In genomic region chr21:45075606-45076244, GRCh38 we compare ENCODE assay signal across 8 cellular contexts. TPM values are rescaled to one million over a fixed set of nuclear protein-coding genes. Genes with fewer than 3 reads are reported as not detected.
A peak's percentile ranks its signal among the peaks of the same experiment; 100 is the strongest.
DNase-seq lines count a peak whose midpoint lies in the region; ATAC-seq and TF ChIP-seq lines count a peak whose summit lies in the region.

No MANE protein-coding gene starts in this region.

- H3K27ac Mint-ChIP-seq in dendritic cell treated with granulocyte-macrophage colony-stimulating factor and Interleukin-4, amounts not matched to agents 40 ng/mL and 50 ng/mL, for 4 days = no peak overlapping the region
- H3K27ac Mint-ChIP-seq in natural killer cell treated with Interleukin-12 subunit alpha and Interleukin-12 subunit beta and Interleukin-15 and Interleukin-18, amount 100 ng/mL, for 72 hours = peak overlapping the region; percentile 69 to 74

- ATAC-seq in natural killer cell treated with Interleukin-12 subunit alpha and Interleukin-12 subunit beta and Interleukin-15 and Interleukin-18, amount 100 ng/mL, for 72 hours = no peak
- ATAC-seq in GM18520 (IDR thresholded peaks at IDR 0.05; ENCODE audit: unreplicated experiment) (no peak), HG03280 (IDR thresholded peaks at IDR 0.05; ENCODE audit: unreplicated experiment) (no peak)

- peak overlapping the region; percentile 79 to 100 (median 94) for H3K4me3 ChIP-seq in BLaER1 treated with 17β-estradiol and CSF1 and Interleukin-3, amounts not matched to agents 10 nM and 100 nM
- peak overlapping the region; percentile 62 for H3K4me3 ChIP-seq in LNCaP clone FGC (ENCODE audit: low read depth, low read length)

- DNase-seq in LNCaP clone FGC (ENCODE audit: low read depth) (no peak), DMS 273 (lab: John Stamatoyannopoulos, UW; ENCODE audit: unreplicated experiment) (no peak)
- DNase-seq in natural killer cell treated with Interleukin-12 subunit alpha and Interleukin-12 subunit beta and Interleukin-15 and Interleukin-18, amount 100 ng/mL, for 72 hours (ENCODE audit: low spot score) = no peak
- no peak for DNase-seq in stimulated activated CD4-positive, alpha-beta T cell treated with anti-CD3 and anti-CD28 coated beads, Interleukin-4, amount 100 ng/mL, for 4 hours

- peaks cover 56 to 75% (median 65%) of the 10 kb centered on the region in 10 experiments for H3K4me1 ChIP-seq in BLaER1 treated with 17β-estradiol and CSF1 and Interleukin-3, amounts not matched to agents 10 nM and 100 nM

- peaks cover 0 to 20% (median 6%) of the 10 kb centered on the region in 11 experiments; a peak in 10 of 22 replicates for H3K27me3 ChIP-seq in BLaER1 treated with 17β-estradiol and CSF1 and Interleukin-3, amounts not matched to agents 10 nM and 100 nM

- peaks cover 0 to 19% (median 12%) of the 10 kb centered on the region in 11 experiments; a peak in 11 of 22 replicates for H4K20me1 ChIP-seq in BLaER1 treated with 17β-estradiol and CSF1 and Interleukin-3, amounts not matched to agents 10 nM and 100 nM

- peaks cover 0 to 5% (median 0%) of the 10 kb centered on the region in 11 experiments; a peak in 5 of 22 replicates for H3K9me3 ChIP-seq in BLaER1 treated with 17β-estradiol and CSF1 and Interleukin-3, amounts not matched to agents 10 nM and 100 nM (replicated peaks in 1 of 11)

- no peak for TF ChIP-seq CTCF in LNCaP clone FGC (IDR thresholded peaks at IDR 0.05; ENCODE audit: control insufficient read depth, extremely low read depth, insufficient read depth)

- peaks cover 43% of the 10 kb centered on the region for H3K4me1 Mint-ChIP-seq in dendritic cell treated with granulocyte-macrophage colony-stimulating factor and Interleukin-4, amounts not matched to agents 40 ng/mL and 50 ng/mL, for 4 days (ENCODE audit: low read depth)
- H3K4me1 Mint-ChIP-seq in natural killer cell treated with Interleukin-12 subunit alpha and Interleukin-12 subunit beta and Interleukin-15 and Interleukin-18, amount 100 ng/mL, for 72 hours (ENCODE audit: low read depth in 2 of 2) = peaks cover 43 to 48% of the 10 kb centered on the region in 2 donors

- intact Hi-C loops in dendritic cell treated with granulocyte-macrophage colony-stimulating factor and Interleukin-4, amounts not matched to agents 40 ng/mL and 50 ng/mL, for 4 days (cut with micrococcal nuclease) = no loop called here

- H3K4me2 ChIP-seq in BLaER1 treated with 17β-estradiol and CSF1 and Interleukin-3, amounts not matched to agents 10 nM and 100 nM = peak overlapping the region; percentile 93 to 100 (median 97)

- H3K27me3 Mint-ChIP-seq in dendritic cell treated with granulocyte-macrophage colony-stimulating factor and Interleukin-4, amounts not matched to agents 40 ng/mL and 50 ng/mL, for 4 days = peaks cover 28% of the 10 kb centered on the region
- H3K27me3 Mint-ChIP-seq in natural killer cell treated with Interleukin-12 subunit alpha and Interleukin-12 subunit beta and Interleukin-15 and Interleukin-18, amount 100 ng/mL, for 72 hours = peaks cover 3 to 9% of the 10 kb centered on the region in 2 donors

- peak overlapping the region in 9 of 11 experiments; percentile 78 to 89 (median 84); a peak in 18 of 22 replicates for H3K27ac ChIP-seq in BLaER1 treated with 17β-estradiol and CSF1 and Interleukin-3, amounts not matched to agents 10 nM and 100 nM

- H3K36me3 Mint-ChIP-seq in dendritic cell treated with granulocyte-macrophage colony-stimulating factor and Interleukin-4, amounts not matched to agents 40 ng/mL and 50 ng/mL, for 4 days (ENCODE audit: low read depth) = no peaks in the 10 kb centered on the region
- H3K36me3 Mint-ChIP-seq in natural killer cell treated with Interleukin-12 subunit alpha and Interleukin-12 subunit beta and Interleukin-15 and Interleukin-18, amount 100 ng/mL, for 72 hours = no peaks in the 10 kb centered on the region

- peaks cover 0 to 9% (median 0%) of the 10 kb centered on the region in 11 experiments; a peak in 1 of 22 replicates for H3K36me3 ChIP-seq in BLaER1 treated with 17β-estradiol and CSF1 and Interleukin-3, amounts not matched to agents 10 nM and 100 nM

- H3K4me3 Mint-ChIP-seq in dendritic cell treated with granulocyte-macrophage colony-stimulating factor and Interleukin-4, amounts not matched to agents 40 ng/mL and 50 ng/mL, for 4 days = peak overlapping the region; percentile 77
- H3K4me3 Mint-ChIP-seq in natural killer cell treated with Interleukin-12 subunit alpha and Interleukin-12 subunit beta and Interleukin-15 and Interleukin-18, amount 100 ng/mL, for 72 hours = peak overlapping the region; percentile 86

- H3K9me3 Mint-ChIP-seq in dendritic cell treated with granulocyte-macrophage colony-stimulating factor and Interleukin-4, amounts not matched to agents 40 ng/mL and 50 ng/mL, for 4 days = no peaks in the 10 kb centered on the region
- peaks cover 7% of the 10 kb centered on the region for H3K9me3 Mint-ChIP-seq in natural killer cell treated with Interleukin-12 subunit alpha and Interleukin-12 subunit beta and Interleukin-15 and Interleukin-18, amount 100 ng/mL, for 72 hours

- H3K9ac ChIP-seq in BLaER1 treated with 17β-estradiol and CSF1 and Interleukin-3, amounts not matched to agents 10 nM and 100 nM = peak overlapping the region; percentile 81 to 97 (median 89)

RNA-seq across cellular contexts. Expression of gene ADARB1, which starts 1.3 kb away (rescaled TPM):
- total RNA-seq in natural killer cell treated with Interleukin-12 subunit alpha and Interleukin-12 subunit beta and Interleukin-15 and Interleukin-18, amount 100 ng/mL, for 72 hours = 10 to 100 TPM; 28.7 to 38.5 TPM
